24 cellular contexts compared by ENCODE assay signal in genomic region chr10:93917814-93918213, GRCh38.
"Had no signal": no experiment of that assay in that cellular context is flagged by ENCODE, and none has a peak within 500 bp of the region (broad histone marks: within the 10 kb centered on the region; RNA-seq: fewer than 3 reads in every experiment).

No MANE protein-coding gene starts in this region.

- ATAC-seq: activated T-cell treated with anti-CD3 and anti-CD28 coated beads, Interleukin-2, amount 50 U/mL, for 4 hours; stimulated activated naive B cell treated with anti-CD40 and anti-IgM and Interleukin-4, amounts not matched to agents 10 μg/mL and 1 μg/mL and 100 μg/mL, for 72 hours had no signal

- H3K4me1 Mint-ChIP-seq: activated naive CD8-positive, alpha-beta T cell treated with anti-CD3 and anti-CD28 coated beads, Interleukin-2, amount 10 ng/mL, durations not matched to agents 7 days and 5 days; neural progenitor cell; stimulated activated naive B cell treated with anti-CD40 and anti-IgM and Interleukin-4, amounts not matched to agents 10 μg/mL and 1 μg/mL and 100 μg/mL, for 72 hours had no signal

- H3K4me3 Mint-ChIP-seq: activated naive CD8-positive, alpha-beta T cell treated with anti-CD3 and anti-CD28 coated beads, Interleukin-2, amount 10 ng/mL, durations not matched to agents 7 days and 5 days; activated T-cell treated with anti-CD3 and anti-CD28 coated beads, Interleukin-2, amount 50 U/mL, for 4 hours; naive B cell; neural progenitor cell; stimulated activated naive B cell treated with anti-CD40 and anti-IgM and Interleukin-4, amounts not matched to agents 10 μg/mL and 1 μg/mL and 100 μg/mL, for 72 hours; WTC11 had no signal

- FAIRE-seq: frontal cortex had no signal

- H3K36me3 Mint-ChIP-seq: activated naive CD8-positive, alpha-beta T cell treated with anti-CD3 and anti-CD28 coated beads, Interleukin-2, amount 10 ng/mL, durations not matched to agents 7 days and 5 days; naive B cell; stimulated activated naive B cell treated with anti-CD40 and anti-IgM and Interleukin-4, amounts not matched to agents 10 μg/mL and 1 μg/mL and 100 μg/mL, for 72 hours had no signal

- H3K27ac ChIP-seq: coronary artery, esophagus muscularis mucosa, left ventricle myocardium inferior, neural progenitor cell, sigmoid colon had no signal

- H3K4me2 ChIP-seq: neural progenitor cell had no signal

- H3K9me3 ChIP-seq: esophagus muscularis mucosa, left ventricle myocardium inferior, sigmoid colon had no signal

- H3K27ac Mint-ChIP-seq: activated naive CD8-positive, alpha-beta T cell treated with anti-CD3 and anti-CD28 coated beads, Interleukin-2, amount 10 ng/mL, durations not matched to agents 7 days and 5 days; activated T-helper 2 cell treated with anti-CD3 and anti-CD28 coated beads, Interferon-gamma antibody, Interleukin-2, Interleukin-4, amounts not matched to agents 10 μg/mL and 5 μg/mL and 100 μg/mL, durations not matched to agents 14 hours and 24 hours and 36 hours; neural progenitor cell; progenitor cell of endocrine pancreas; stimulated activated naive B cell treated with anti-CD40 and anti-IgM and Interleukin-4, amounts not matched to agents 10 μg/mL and 1 μg/mL and 100 μg/mL, for 72 hours; WTC11 had no signal

- H3K4me1 ChIP-seq: neural progenitor cell had no signal

- H3K36me3 ChIP-seq: esophagus muscularis mucosa, left ventricle myocardium inferior, neural progenitor cell, sigmoid colon had no signal

- H3K9ac ChIP-seq: neural progenitor cell had no signal

- H3K27me3 ChIP-seq: esophagus muscularis mucosa, neural progenitor cell, sigmoid colon had no signal

- H3K9me3 Mint-ChIP-seq: activated naive CD8-positive, alpha-beta T cell treated with anti-CD3 and anti-CD28 coated beads, Interleukin-2, amount 10 ng/mL, durations not matched to agents 7 days and 5 days; activated T-cell treated with anti-CD3 and anti-CD28 coated beads, Interleukin-2, amount 50 U/mL, for 4 hours; activated T-helper 2 cell treated with anti-CD3 and anti-CD28 coated beads, Interferon-gamma antibody, Interleukin-2, Interleukin-4, amounts not matched to agents 10 μg/mL and 5 μg/mL and 100 μg/mL, durations not matched to agents 14 hours and 24 hours and 36 hours; naive B cell; neural progenitor cell; stimulated activated naive B cell treated with anti-CD40 and anti-IgM and Interleukin-4, amounts not matched to agents 10 μg/mL and 1 μg/mL and 100 μg/mL, for 72 hours; WTC11 had no signal

- H3K4me3 ChIP-seq: coronary artery, esophagus muscularis mucosa, left ventricle myocardium inferior, neural progenitor cell, sigmoid colon had no signal

- H3K27me3 Mint-ChIP-seq: activated naive CD8-positive, alpha-beta T cell treated with anti-CD3 and anti-CD28 coated beads, Interleukin-2, amount 10 ng/mL, durations not matched to agents 7 days and 5 days; progenitor cell of endocrine pancreas; stimulated activated naive B cell treated with anti-CD40 and anti-IgM and Interleukin-4, amounts not matched to agents 10 μg/mL and 1 μg/mL and 100 μg/mL, for 72 hours had no signal

- DNase-seq: activated CD4-positive, alpha-beta T cell treated with anti-CD3 and anti-CD28 coated beads, Interleukin-2, amount 50 U/mL, for 4 hours; activated CD8-positive, alpha-beta memory T cell treated with anti-CD3 and anti-CD28 coated beads, Interleukin-2, amount 50 U/mL, for 48 hours; activated naive CD4-positive, alpha-beta T cell; activated naive CD8-positive, alpha-beta T cell treated with anti-CD3 and anti-CD28 coated beads, Interleukin-2, amount 10 ng/mL, durations not matched to agents 7 days and 5 days; activated T-cell treated with anti-CD3 and anti-CD28 coated beads, Interleukin-2, amount 50 U/mL, for 4 hours; cerebellar nuclear complex; hippocampal formation; left ventricle myocardium inferior; mammary epithelial cell; naive B cell; retina; sigmoid colon; stimulated activated CD4-positive, alpha-beta T cell treated with anti-CD3 and anti-CD28 coated beads, Interleukin-2, amount 100 ng/mL, for 48 hours; stimulated activated CD8-positive, alpha-beta memory T cell treated with anti-CD3 and anti-CD28 coated beads, Interleukin-4, amount 100 ng/mL, for 48 hours; stimulated activated naive B cell treated with anti-CD40 and anti-IgM and Interleukin-4, amounts not matched to agents 10 μg/mL and 1 μg/mL and 100 μg/mL, for 72 hours; T1000; trophoblast cell had no signal

- H2AFZ ChIP-seq: neural progenitor cell had no signal
